21 cellular contexts compared by ENCODE assay signal in the genomic region with DNA sequence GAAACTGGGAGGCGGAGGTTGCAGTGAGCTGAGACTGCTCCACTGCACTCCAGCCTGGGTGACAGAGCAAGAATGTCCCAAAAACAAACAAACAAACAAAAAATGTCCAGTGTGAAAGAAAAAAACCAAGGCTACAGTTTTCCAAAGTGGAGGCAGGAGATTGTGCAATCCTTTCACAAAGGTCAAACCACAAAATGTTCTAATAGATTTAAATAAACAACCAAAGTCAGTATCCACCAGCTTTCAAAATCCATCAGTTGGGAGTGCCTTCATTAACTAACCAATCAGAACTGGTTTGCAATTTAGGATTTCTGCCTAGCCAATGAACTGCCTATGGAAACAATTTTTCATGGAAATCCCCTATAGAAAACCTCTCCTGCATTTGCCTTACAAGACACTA. TPM values are rescaled to one million over a fixed set of nuclear protein-coding genes. Genes with fewer than 3 reads are reported as not detected.
DNase-seq lines count a peak whose midpoint lies in the region; ATAC-seq and TF ChIP-seq lines count a peak whose summit lies in the region.
"Had no signal": no experiment of that assay in that cellular context is flagged by ENCODE, and none has a peak within 500 bp of the region (broad histone marks: within the 10 kb centered on the region; RNA-seq: fewer than 3 reads in every experiment).

No MANE protein-coding gene starts in this region.

- H3K9me3 ChIP-seq in IMR-90 (ENCODE audit: control insufficient read depth, insufficient read depth, low read length), result no peaks in the 10 kb centered on the region
- no peaks in the 10 kb centered on the region for H3K9me3 ChIP-seq in trophoblast cell (ENCODE audit: insufficient read depth, low read depth, low read length)

- intact Hi-C loops in IMR-90 (cut with micrococcal nuclease), result loop anchor here (5.0 kb wide), 1 partner anchor 55 kb away; no protein-coding TSS in a partner anchor

- H3K27me3 ChIP-seq in IMR-90 (ENCODE audit: control insufficient read depth, insufficient read depth, low read length) (peaks cover 16% of the 10 kb centered on the region), trophoblast cell (ENCODE audit: insufficient read depth, low read length) (no peaks in the 10 kb centered on the region)
- H3K27me3 ChIP-seq: heart right ventricle had no signal

- TF ChIP-seq CTCF in IMR-90 (conservative IDR thresholded peaks at IDR 0.05; ENCODE audit: low read depth, low read length) (no peak), cardiac fibroblast (IDR thresholded peaks at IDR 0.05; ENCODE audit: low read depth, low read length) (no peak), fibroblast of villous mesenchyme (IDR thresholded peaks at IDR 0.05; ENCODE audit: insufficient read depth, low read depth, low read length) (no peak)

- ATAC-seq in IMR-90 (ENCODE audit: low read depth), result no peak
- no peak for ATAC-seq in SK-N-SH treated with all-trans-retinoic acid at 6 μM for 48 hours
- ATAC-seq: activated CD8-positive, alpha-beta T cell treated with anti-CD3 and anti-CD28 coated beads, Interleukin-2, amount 10 ng/mL, durations not matched to agents 7 days and 5 days; foreskin keratinocyte; heart right ventricle had no signal

- H2BK120ac ChIP-seq in IMR-90 (ENCODE audit: low read depth, low read length) (no peak overlapping the region), trophoblast cell (ENCODE audit: insufficient read depth, low read length, poor library complexity) (no peak overlapping the region)

- H4K20me1 ChIP-seq in IMR-90 (ENCODE audit: insufficient read depth, low read length), result no peaks in the 10 kb centered on the region

- no peaks in the 10 kb centered on the region for H3K79me2 ChIP-seq in trophoblast cell (ENCODE audit: control insufficient read depth, insufficient read depth, low read length, poor library complexity)

- H3K23ac ChIP-seq in IMR-90 (ENCODE audit: low read depth, low read length), result no peak overlapping the region
- H3K23ac ChIP-seq in trophoblast cell (ENCODE audit: low read length), result no peak overlapping the region

- no peak for TF ChIP-seq POLR2A in IMR-90 (IDR thresholded peaks at IDR 0.05; ENCODE audit: low read depth, low read length)

- H3K9ac ChIP-seq in IMR-90 (ENCODE audit: low read depth, low read length) (no peak overlapping the region), trophoblast cell (ENCODE audit: low read length) (no peak overlapping the region)

- no peak overlapping the region for H2BK15ac ChIP-seq in IMR-90 (ENCODE audit: low read depth, low read length)

- H2BK20ac ChIP-seq in IMR-90 (ENCODE audit: low read depth, low read length), result no peak overlapping the region

- DNase-seq in IMR-90 (no peak), cardiac fibroblast (ENCODE audit: low read depth in 2 of 2) (peak; percentile 60 to 63), fibroblast of villous mesenchyme (ENCODE audit: low read depth) (peak; percentile 70), stromal cell of bone marrow (ENCODE audit: low read depth) (peak; percentile 35), trophoblast cell (no peak), NCI-H2107 (lab: John Stamatoyannopoulos, UW) (no peak)
- DNase-seq in activated CD8-positive, alpha-beta memory T cell treated with anti-CD3 and anti-CD28 coated beads for 24 hours, result no peak
- DNase-seq: activated CD4-positive, alpha-beta T cell treated with anti-CD3 and anti-CD28 coated beads for 1 hour; activated CD8-positive, alpha-beta T cell treated with anti-CD3 and anti-CD28 coated beads, Interleukin-2, amount 10 ng/mL, durations not matched to agents 7 days and 5 days; activated effector memory CD4-positive, alpha-beta T cell treated with Interleukin-2 at 50 U/mL for 16 hours; activated naive CD8-positive, alpha-beta T cell treated with anti-CD3 and anti-CD28 coated beads for 36 hours; DND-41; foreskin keratinocyte; heart right ventricle; NCI-H1436 treated with DMSO at 0.1 percent for 48 hours; nephron progenitor cell; retina; stimulated activated CD4-positive, alpha-beta T cell treated with anti-CD3 and anti-CD28 coated beads, Interleukin-2, amount 100 ng/mL, for 48 hours; substantia nigra had no signal

- H3K79me1 ChIP-seq in IMR-90 (ENCODE audit: low read depth in 1 of 2, low read length in 2 of 2), result no peaks in the 10 kb centered on the region
- H3K79me1 ChIP-seq in trophoblast cell (ENCODE audit: low read length), result no peaks in the 10 kb centered on the region

- H3K4ac ChIP-seq in IMR-90 (ENCODE audit: low read depth, low read length) (no peak overlapping the region), trophoblast cell (ENCODE audit: low read depth, low read length) (no peak overlapping the region)

- no peak for TF ChIP-seq RAD21 in IMR-90 (IDR thresholded peaks at IDR 0.05; ENCODE audit: low read length)

- POLR2A ChIA-PET in IMR-90 (lab: Charles Lee; ENCODE audit: unreplicated experiment), result no interaction called here

- H4K5ac ChIP-seq in IMR-90 (ENCODE audit: low read depth, low read length), result no peak overlapping the region

- H3K18ac ChIP-seq in IMR-90 (ENCODE audit: low read depth, low read length) (no peak overlapping the region), trophoblast cell (ENCODE audit: low read length) (no peak overlapping the region)

- no CpG with 5 or more reads among the region's 1 CpG for WGBS in IMR-90 (ENCODE audit: extremely low coverage in 2 of 2, insufficient read length in 1 of 2), 2 experiments
- no CpG with 5 or more reads among the region's 1 CpG for WGBS in trophoblast cell (ENCODE audit: extremely low coverage, insufficient coverage, insufficient read length)

- in situ Hi-C loops in IMR-90 (cut with MboI; ENCODE audit: low sequenced_read_pairs), result no loop called here

- no peak overlapping the region for H4K91ac ChIP-seq in IMR-90 (ENCODE audit: insufficient read depth, low read depth, low read length)
- H4K91ac ChIP-seq in trophoblast cell (ENCODE audit: low read depth, low read length), result no peak overlapping the region

- no TSS peak for BruUV-seq in IMR-90 (replicated peaks; lab: Mats Ljungman, UMichigan)

- H3K9me1 ChIP-seq in IMR-90 (ENCODE audit: insufficient read depth, low read length), result no peaks in the 10 kb centered on the region

- CTCF ChIA-PET in IMR-90 (lab: Yijun Ruan, JAX), result interaction anchor here (0.6 kb wide), 1 partner anchor 186 kb away, joined by 7 read pairs; no protein-coding TSS in a partner anchor

- H4K8ac ChIP-seq in IMR-90 (ENCODE audit: low read depth in 2 of 2, low read length in 2 of 2), result no peak overlapping the region
- H4K8ac ChIP-seq in trophoblast cell (ENCODE audit: low read depth, low read length), result no peak overlapping the region

- dilution Hi-C loops in IMR-90 (cut with HindIII; ENCODE audit: low sequenced_read_pairs, unreplicated experiment), result no loop called here

- H3K14ac ChIP-seq in IMR-90 (replicated peaks; ENCODE audit: low read depth, low read length) (no peak overlapping the region), trophoblast cell (ENCODE audit: low read length) (no peak overlapping the region)

- H3K4me1 ChIP-seq in IMR-90 (ENCODE audit: control insufficient read depth, insufficient read depth, low read length) (no peaks in the 10 kb centered on the region), trophoblast cell (ENCODE audit: control insufficient read depth in 1 of 2, insufficient read depth in 2 of 2, low read length in 2 of 2) (no peaks in the 10 kb centered on the region)
- H3K4me1 ChIP-seq: foreskin keratinocyte had no signal

- H3K27ac ChIP-seq in IMR-90 (ENCODE audit: insufficient read depth, low read length), result no peak overlapping the region
- no peak overlapping the region for H3K27ac ChIP-seq in trophoblast cell (ENCODE audit: low read depth, low read length)
- H3K27ac ChIP-seq: foreskin keratinocyte, heart right ventricle had no signal

- no peak overlapping the region for H3K56ac ChIP-seq in IMR-90 (ENCODE audit: extremely low read depth, insufficient read depth, low read length)

- no peak overlapping the region for H4K12ac ChIP-seq in trophoblast cell (ENCODE audit: low read depth, low read length)

- no peak overlapping the region for H2BK12ac ChIP-seq in trophoblast cell (ENCODE audit: low read length)

- H2AK5ac ChIP-seq in IMR-90 (ENCODE audit: low read depth, low read length) (no peak overlapping the region), trophoblast cell (ENCODE audit: low read length) (no peak overlapping the region)

- H3K36me3 ChIP-seq in IMR-90 (ENCODE audit: control insufficient read depth, insufficient read depth, low read length) (no peaks in the 10 kb centered on the region), trophoblast cell (ENCODE audit: control insufficient read depth in 1 of 2, insufficient read depth in 2 of 2, low read length in 2 of 2) (no peaks in the 10 kb centered on the region)
- H3K36me3 ChIP-seq: heart right ventricle had no signal

- no peak overlapping the region for H2AFZ ChIP-seq in IMR-90 (replicated peaks; ENCODE audit: low read length, poor library complexity)
- no peak overlapping the region for H2AFZ ChIP-seq in trophoblast cell (ENCODE audit: insufficient read depth, low read length, poor library complexity)

- H2AK9ac ChIP-seq in IMR-90 (replicated peaks; ENCODE audit: low read depth, low read length, poor library complexity), result no peak overlapping the region

- no peak overlapping the region for H3K4me2 ChIP-seq in IMR-90 (ENCODE audit: low read depth, low read length)
- no peak overlapping the region for H3K4me2 ChIP-seq in trophoblast cell (ENCODE audit: low read length)

- H2BK5ac ChIP-seq in IMR-90 (ENCODE audit: low read depth, low read length, poor library complexity, severe bottlenecking) (no peak overlapping the region), trophoblast cell (ENCODE audit: low read depth, low read length, poor library complexity) (no peak overlapping the region)

- H3K4me3 ChIP-seq in IMR-90 (ENCODE audit: insufficient read depth, low read depth, low read length) (no peak overlapping the region), cardiac fibroblast (replicated peaks in 1 of 2; ENCODE audit: low read depth in 2 of 2, low read length in 2 of 2) (no peak overlapping the region), fibroblast of villous mesenchyme (ENCODE audit: low read depth, low read length) (no peak overlapping the region), trophoblast cell (ENCODE audit: low read depth, low read length) (no peak overlapping the region)
- H3K4me3 ChIP-seq: heart right ventricle had no signal

TF ChIP-seq in IMR-90, 13 proteins besides CTCF, POLR2A, EP300 and RAD21 (continues in another document):
- TF ChIP-seq MAFK (IDR thresholded peaks at IDR 0.05; ENCODE audit: low read depth, low read length), result no peak
- no peak for TF ChIP-seq RFX5 (IDR thresholded peaks at IDR 0.05; ENCODE audit: low read depth, low read length)

TF ChIP-seq in SK-N-SH treated with all-trans-retinoic acid at 6 μM for 48 hours, 23 proteins besides CTCF, POLR2A, EP300 and RAD21 (continues in another document):
- TF ChIP-seq ZC3H10 (CRISPR knock-in tag; IDR thresholded peaks at IDR 0.05), result no peak
- TF ChIP-seq TCF4 (CRISPR knock-in tag; IDR thresholded peaks at IDR 0.05; ENCODE audit: borderline replicate concordance), result no peak

RNA-seq across cellular contexts. Expression of a gene that starts 52.3 kb away (rescaled TPM):
- total RNA-seq in IMR-90 (2012; rRNA removed), result under 0.01 TPM in 2 replicates
- polyA plus RNA-seq in IMR-90 (2012; rRNA removed), result 0.09 and 0.24 TPM in 2 replicates
- 0.04 and 0.09 TPM in 2 replicates for polyA plus RNA-seq in IMR-90 (2012; cell fraction: cytosol; rRNA removed)
- 0.14 and 0.30 TPM in 2 replicates for polyA plus RNA-seq in IMR-90 (2012; cell fraction: nucleus; rRNA removed; ENCODE audit: low replicate concordance)
- 0.64 TPM in 1 of 2 replicates, not detected in the other for total RNA-seq in fibroblast of villous mesenchyme
- polyA plus RNA-seq in trophoblast cell (2013), result 0.78 and 0.79 TPM in 2 replicates
- polyA plus RNA-seq: CD14-positive monocyte had no signal

Comparison
In these comparisons a context has a peak if more than half of its experiments do, and no peak if none do; other contexts are left out.
1. DNase-seq: peak in cardiac fibroblast (2 of 2), fibroblast of villous mesenchyme (single experiment) and stromal cell of bone marrow (single experiment); none in IMR-90 (single experiment), trophoblast cell (0 of 2), NCI-H2107 (single experiment) and activated CD8-positive, alpha-beta memory T cell treated with anti-CD3 and anti-CD28 coated beads for 24 hours (single experiment).